Comparison of ENCODE assay signal across 8 cellular contexts in genomic region chr1:42845866-42846256, GRCh38. TPM values are rescaled to one million over a fixed set of nuclear protein-coding genes. Genes with fewer than 3 reads are reported as not detected.
DNase-seq lines count a peak whose midpoint lies in the region; ATAC-seq and TF ChIP-seq lines count a peak whose summit lies in the region.

No MANE protein-coding gene starts in this region.

- peak; percentile 26 for DNase-seq in activated naive CD4-positive, alpha-beta T cell treated with anti-CD3 and anti-CD28 coated beads, Interleukin-2, amount 10 ng/mL, durations not matched to agents 7 days and 5 days
- DNase-seq in activated naive CD4-positive, alpha-beta T cell treated with Interleukin-2 at 50 U/mL for 16 hours = no peak
- DNase-seq in Jurkat, Clone E6-1 (ENCODE audit: low read depth, low spot score) = no peak
- no peak for DNase-seq in dorsolateral prefrontal cortex
- DNase-seq in naive thymus-derived CD8-positive, alpha-beta T cell = peak in 1 of 10 donors; percentile 1
- no peak for DNase-seq in NK-92 treated with Interleukin-12 subunit alpha and Interleukin-12 subunit beta, amount 100 ng/mL, for 24 hours (lab: John Stamatoyannopoulos, UW)
- DNase-seq in NCI-H2107 (lab: John Stamatoyannopoulos, UW) = no peak
- DNase-seq in hepatic stellate cell (ENCODE audit: low spot score) = no peak

- peaks cover 29% of the 10 kb centered on the region for H3K4me1 Mint-ChIP-seq in activated naive CD4-positive, alpha-beta T cell treated with anti-CD3 and anti-CD28 coated beads, Interleukin-2, amount 10 ng/mL, durations not matched to agents 7 days and 5 days
- peaks cover 29 to 40% (median 32%) of the 10 kb centered on the region in 4 donors for H3K4me1 Mint-ChIP-seq in naive thymus-derived CD8-positive, alpha-beta T cell

- peaks cover 2% of the 10 kb centered on the region for H3K9me3 Mint-ChIP-seq in activated naive CD4-positive, alpha-beta T cell treated with anti-CD3 and anti-CD28 coated beads, Interleukin-2, amount 10 ng/mL, durations not matched to agents 7 days and 5 days
- peaks cover 0 to 9% (median 2%) of the 10 kb centered on the region in 9 donors for H3K9me3 Mint-ChIP-seq in naive thymus-derived CD8-positive, alpha-beta T cell

- peak overlapping the region in 23 of 59 donors; percentile 19 to 94 (median 80) for H3K27ac ChIP-seq in dorsolateral prefrontal cortex

- no peak for TF ChIP-seq CTCF in dorsolateral prefrontal cortex (IDR thresholded peaks at IDR 0.05 in 54 of 56, conservative IDR thresholded peaks at IDR 0.05 in 2 of 56; ENCODE audit: low read depth in 1 of 56, partially characterized antibody in 56 of 56)

- no peak overlapping the region for H3K27ac Mint-ChIP-seq in activated naive CD4-positive, alpha-beta T cell treated with anti-CD3 and anti-CD28 coated beads, Interleukin-2, amount 10 ng/mL, durations not matched to agents 7 days and 5 days
- H3K27ac Mint-ChIP-seq in naive thymus-derived CD8-positive, alpha-beta T cell = peak overlapping the region; percentile 18 to 94 (median 91)

- peak in 1 of 2 donors; percentile 16 for ATAC-seq in naive thymus-derived CD8-positive, alpha-beta T cell

- intact Hi-C loops in dorsolateral prefrontal cortex (cut with DNase I) = loop anchor here (1.0 to 5.0 kb wide), 6 partner anchors 29 to 111 kb away; partner anchors contain the start of genes C1orf50 (in 2 of the 2), ERMAP (in 2 of the 2), P3H1 (in 2 of the 2) and SVBP (in 2 of the 2)

- POLR2A ChIA-PET in naive thymus-derived CD8-positive, alpha-beta T cell (lab: Charles Lee) = interaction anchor here (0.9 to 2.2 kb wide), 9 partner anchors 8 to 804 kb away, joined by 3 to 23 read pairs (median 5); partner anchors contain the start of genes C1orf50, ERMAP, KDM4A and P3H1

- peak overlapping the region; percentile 88 for H3K4me3 Mint-ChIP-seq in activated naive CD4-positive, alpha-beta T cell treated with anti-CD3 and anti-CD28 coated beads, Interleukin-2, amount 10 ng/mL, durations not matched to agents 7 days and 5 days
- H3K4me3 Mint-ChIP-seq in naive thymus-derived CD8-positive, alpha-beta T cell = peak overlapping the region; percentile 86 to 100 (median 96)

- CTCF ChIA-PET in activated naive CD4-positive, alpha-beta T cell treated with anti-CD3 and anti-CD28 coated beads, Interleukin-2, amount 10 ng/mL, durations not matched to agents 7 days and 5 days (lab: Charles Lee) = interaction anchor here (1.2 to 3.1 kb wide), 5 partner anchors 25 to 228 kb away, joined by 3 to 16 read pairs (median 7); no protein-coding TSS in a partner anchor

- H3K36me3 Mint-ChIP-seq in activated naive CD4-positive, alpha-beta T cell treated with anti-CD3 and anti-CD28 coated beads, Interleukin-2, amount 10 ng/mL, durations not matched to agents 7 days and 5 days = peaks cover 17% of the 10 kb centered on the region
- H3K36me3 Mint-ChIP-seq in naive thymus-derived CD8-positive, alpha-beta T cell = peaks cover 11 to 17% (median 16%) of the 10 kb centered on the region in 3 donors

- peak overlapping the region; percentile 69 for H3K4me3 ChIP-seq in Jurkat, Clone E6-1 (ENCODE audit: low read length)
- peak overlapping the region; percentile 42 to 100 (median 93) for H3K4me3 ChIP-seq in dorsolateral prefrontal cortex

- H3K27me3 ChIP-seq in dorsolateral prefrontal cortex = no peaks in the 10 kb centered on the region

- H3K27me3 Mint-ChIP-seq in activated naive CD4-positive, alpha-beta T cell treated with anti-CD3 and anti-CD28 coated beads, Interleukin-2, amount 10 ng/mL, durations not matched to agents 7 days and 5 days = no peaks in the 10 kb centered on the region
- no peaks in the 10 kb centered on the region for H3K27me3 Mint-ChIP-seq in naive thymus-derived CD8-positive, alpha-beta T cell

RNA-seq across cellular contexts. Expression of gene ZNF691, which starts 0.6 kb away (rescaled TPM):
- 25.4 TPM for polyA plus RNA-seq in Jurkat, Clone E6-1 (2012; ENCODE audit: insufficient read depth, insufficient read length)
- 10 to 100 TPM in 24 of 120 experiments, 1 to 10 TPM in 96; 5.0 to 13.7 (median 8.4) TPM for total RNA-seq in dorsolateral prefrontal cortex
- 10 to 100 TPM; 11.6 to 12.5 TPM for total RNA-seq in naive thymus-derived CD8-positive, alpha-beta T cell
- polyA plus RNA-seq in naive thymus-derived CD8-positive, alpha-beta T cell = 1 to 10 TPM; 8.5 to 9.7 (median 8.8) TPM

RNA-seq across cellular contexts. Expression of gene SVBP, which starts 28.7 kb away (rescaled TPM):
- 49.8 TPM for polyA plus RNA-seq in Jurkat, Clone E6-1 (2012; ENCODE audit: insufficient read depth, insufficient read length)
- total RNA-seq in dorsolateral prefrontal cortex = 10 to 100 TPM; 12.2 to 34.0 (median 22.7) TPM
- total RNA-seq in naive thymus-derived CD8-positive, alpha-beta T cell = 10 to 100 TPM; 20.5 to 22.6 TPM
- 10 to 100 TPM; 36.2 to 54.6 (median 46.0) TPM for polyA plus RNA-seq in naive thymus-derived CD8-positive, alpha-beta T cell

RNA-seq across cellular contexts. Expression of gene ERMAP, which starts 28.9 kb away (rescaled TPM):
- polyA plus RNA-seq in Jurkat, Clone E6-1 (2012; ENCODE audit: insufficient read depth, insufficient read length) = 3.7 TPM
- 10 to 100 TPM in 64 of 120 experiments, 1 to 10 TPM in 56; 5.9 to 20.1 (median 10.3) TPM for total RNA-seq in dorsolateral prefrontal cortex
- 1 to 10 TPM; 7.4 to 9.4 TPM for total RNA-seq in naive thymus-derived CD8-positive, alpha-beta T cell
- 1 to 10 TPM; 1.1 to 2.9 (median 2.7) TPM for polyA plus RNA-seq in naive thymus-derived CD8-positive, alpha-beta T cell
